8 cellular contexts compared by ENCODE assay signal in the genomic region with DNA sequence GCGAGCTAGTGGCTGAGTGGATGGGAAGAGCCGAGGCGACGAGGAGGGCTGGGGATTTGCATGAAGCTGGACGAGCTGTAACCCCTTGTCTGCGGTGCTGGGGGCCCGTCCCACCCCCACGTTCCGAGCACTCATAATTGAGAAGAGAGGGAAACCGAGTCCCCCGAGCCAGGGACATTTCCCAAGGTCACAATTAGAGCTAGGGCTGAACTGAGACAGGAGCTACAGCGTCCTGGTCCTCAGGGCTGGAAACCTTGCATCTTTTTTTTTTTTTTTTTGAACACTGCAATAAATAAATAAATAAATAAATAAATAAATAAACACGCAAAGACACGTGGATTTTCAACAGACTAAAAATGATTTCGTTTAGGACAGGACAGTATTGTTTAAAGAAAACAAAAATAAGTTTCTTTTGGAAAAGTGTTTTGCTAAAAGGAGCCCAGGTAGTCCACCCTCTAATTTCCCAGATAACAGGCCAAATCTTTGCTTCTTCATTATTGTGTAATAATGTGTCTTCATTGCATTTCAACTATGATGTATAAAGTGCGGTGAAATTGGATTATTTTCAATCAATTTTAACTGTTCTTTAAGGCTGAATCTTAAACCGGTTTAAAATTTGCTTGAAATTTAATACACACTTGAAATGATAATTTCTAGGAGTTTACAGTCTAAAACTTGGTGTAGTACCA. TPM values are rescaled to one million over a fixed set of nuclear protein-coding genes. Genes with fewer than 3 reads are reported as not detected.
DNase-seq lines count a peak whose midpoint lies in the region; ATAC-seq, FAIRE-seq and TF ChIP-seq lines count a peak whose summit lies in the region.

No MANE protein-coding gene starts in this region.

- H3K4me3 Mint-ChIP-seq in activated naive CD8-positive, alpha-beta T cell treated with anti-CD3 and anti-CD28 coated beads, Interleukin-2, amount 10 ng/mL, durations not matched to agents 7 days and 5 days, result peak overlapping the region; percentile 99

- H3K4me1 Mint-ChIP-seq in activated naive CD8-positive, alpha-beta T cell treated with anti-CD3 and anti-CD28 coated beads, Interleukin-2, amount 10 ng/mL, durations not matched to agents 7 days and 5 days, result peaks cover 9% of the 10 kb centered on the region

- H3K36me3 ChIP-seq in HEK293 (ENCODE audit: control insufficient read depth in 2 of 2, insufficient read depth in 1 of 2, low read length in 2 of 2), result peaks cover 0 to 2% of the 10 kb centered on the region in 2 experiments; a peak in 1 of 3 replicates

- TF ChIP-seq EP300 in A549 (IDR thresholded peaks at IDR 0.05), result no peak

- ATAC-seq in A549, result no peak; a peak in 1 of 6 replicates
- no peak for ATAC-seq in activated naive CD8-positive, alpha-beta T cell treated with anti-CD3 and anti-CD28 coated beads, Interleukin-2, amount 10 ng/mL, durations not matched to agents 7 days and 5 days (ENCODE audit: low read depth)
- ATAC-seq in stimulated activated naive CD8-positive, alpha-beta T cell treated with anti-CD3 and anti-CD28 coated beads, Interleukin-15, Interleukin-2, amounts not matched to agents 100 U/mL and 50 U/mL, for 24 hours, result no peak
- ATAC-seq in GM19035 (IDR thresholded peaks at IDR 0.05; ENCODE audit: unreplicated experiment), result no peak

- peak overlapping the region; percentile 77 to 85 for H3K27ac ChIP-seq in A549
- H3K27ac ChIP-seq in HEK293 (ENCODE audit: extremely low read depth, low read depth, low read length), result peak overlapping the region; percentile 88

- DNase-seq in A549 (ENCODE audit: low read depth in 1 of 2, low spot score in 1 of 2), result no peak
- DNase-seq in activated naive CD8-positive, alpha-beta T cell treated with anti-CD3 and anti-CD28 coated beads, Interleukin-2, amount 10 ng/mL, durations not matched to agents 7 days and 5 days, result no peak
- peak; percentile 25 for DNase-seq in inferior parietal cortex (ENCODE audit: extremely low spot score)
- DNase-seq in stimulated activated naive CD8-positive, alpha-beta T cell treated with anti-CD3 and anti-CD28 coated beads, Interleukin-15, Interleukin-2, amounts not matched to agents 100 U/mL and 50 U/mL, for 24 hours, result peak; percentile 31
- DNase-seq in COR-L47 (lab: John Stamatoyannopoulos, UW), result no peak
- DNase-seq in activated CD8-positive, alpha-beta memory T cell treated with anti-CD3 and anti-CD28 coated beads, Interleukin-2, amount 50 U/mL, for 4 hours, result no peak

- TF ChIP-seq CTCF in A549 (IDR thresholded peaks at IDR 0.05) (no peak), HEK293 (tag by site-specific recombination; IDR thresholded peaks at IDR 0.05) (peak; percentile 32; the same call in 1 of the 2 replicates)

- no peaks in the 10 kb centered on the region for H3K36me3 Mint-ChIP-seq in activated naive CD8-positive, alpha-beta T cell treated with anti-CD3 and anti-CD28 coated beads, Interleukin-2, amount 10 ng/mL, durations not matched to agents 7 days and 5 days

- H3K9me3 ChIP-seq in A549 (no peaks in the 10 kb centered on the region), HEK293 (ENCODE audit: control insufficient read depth, insufficient read depth, low read depth, low read length) (no peaks in the 10 kb centered on the region)

- H3K4me3 ChIP-seq in A549 (peak overlapping the region; percentile 76), HEK293 (ENCODE audit: low read depth, low read length) (peak overlapping the region; percentile 75)

- TF ChIP-seq POLR2A in A549 (IDR thresholded peaks at IDR 0.05; ENCODE audit: low read length), result no peak

- no peaks in the 10 kb centered on the region for H3K9me3 Mint-ChIP-seq in activated naive CD8-positive, alpha-beta T cell treated with anti-CD3 and anti-CD28 coated beads, Interleukin-2, amount 10 ng/mL, durations not matched to agents 7 days and 5 days

- H3K27ac Mint-ChIP-seq in activated naive CD8-positive, alpha-beta T cell treated with anti-CD3 and anti-CD28 coated beads, Interleukin-2, amount 10 ng/mL, durations not matched to agents 7 days and 5 days, result peak overlapping the region; percentile 86

- FAIRE-seq in A549 (lab: Jason Lieb, UNC), result no peak

- H3K4me1 ChIP-seq in A549 (peaks cover 15% of the 10 kb centered on the region), HEK293 (ENCODE audit: control insufficient read depth, insufficient read depth, low read length) (no peaks in the 10 kb centered on the region)

- no peaks in the 10 kb centered on the region for H3K27me3 Mint-ChIP-seq in activated naive CD8-positive, alpha-beta T cell treated with anti-CD3 and anti-CD28 coated beads, Interleukin-2, amount 10 ng/mL, durations not matched to agents 7 days and 5 days

- TF ChIP-seq RAD21 in A549 (conservative IDR thresholded peaks at IDR 0.05 in 1 of 2, IDR thresholded peaks at IDR 0.05 in 1 of 2), result no peak

- peak overlapping the region; percentile 84 for H3K4me2 ChIP-seq in A549

- 15% methylated on average over 17 of the region's 17 CpGs for WGBS in A549 (ENCODE audit: missing lambda C conversion rate)

- CTCF ChIA-PET in A549 (lab: Yijun Ruan, JAX) (interaction anchor here (0.5 to 2.6 kb wide), 5 partner anchors 9 to 858 kb away, joined by 3 to 13 read pairs (median 4); no protein-coding TSS in a partner anchor), HEK293 (lab: Yijun Ruan, JAX) (interaction anchor here (0.7 to 2.5 kb wide), 2 partner anchors 29 to 89 kb away, joined by 3 to 11 read pairs; no protein-coding TSS in a partner anchor)

- POLR2A ChIA-PET in A549 (lab: Yijun Ruan, JAX) (interaction anchor here (0.6 to 3.4 kb wide), 4 partner anchors 11 to 219 kb away, joined by 4 to 28 read pairs (median 7); a partner anchor contains a TSS), HEK293 (lab: Yijun Ruan, JAX) (interaction anchor here (0.7 to 2.3 kb wide), 5 partner anchors 8 to 66 kb away, joined by 3 to 20 read pairs (median 5); a partner anchor contains a TSS)
- POLR2A ChIA-PET in activated naive CD8-positive, alpha-beta T cell treated with anti-CD3 and anti-CD28 coated beads, Interleukin-2, amount 10 ng/mL, durations not matched to agents 7 days and 5 days (lab: Charles Lee), result interaction anchor here (2.0 kb wide), 1 partner anchor 10 kb away, joined by 24 read pairs; a partner anchor contains a TSS

TF ChIP-seq in A549, 52 proteins besides CTCF, POLR2A, EP300 and RAD21 (continues in another document):
- TF ChIP-seq MYC (IDR thresholded peaks at IDR 0.05; ENCODE audit: borderline replicate concordance, low read length) (no peak), ZFP36 (IDR thresholded peaks at IDR 0.05; ENCODE audit: borderline replicate concordance, partially characterized antibody) (no peak), RARB (CRISPR knock-in tag; IDR thresholded peaks at IDR 0.05) (no peak), CHD2 (IDR thresholded peaks at IDR 0.05; ENCODE audit: low read length, partially characterized antibody) (no peak), NFE2L2 (conservative IDR thresholded peaks at IDR 0.05; ENCODE audit: low read length) (no peak), HEYL (CRISPR knock-in tag; IDR thresholded peaks at IDR 0.05) (no peak), PHF8 (IDR thresholded peaks at IDR 0.05; ENCODE audit: borderline replicate concordance, low read depth) (no peak), FOSL2 (IDR thresholded peaks at IDR 0.05) (no peak), FOSL2 (CRISPR knock-in tag; IDR thresholded peaks at IDR 0.05) (no peak), ZC3H11A (IDR thresholded peaks at IDR 0.05) (peak; percentile 73), HDAC2 (IDR thresholded peaks at IDR 0.05) (no peak)

TF ChIP-seq in HEK293, 187 proteins besides CTCF, POLR2A, EP300 and RAD21 (continues in another document):
- TF ChIP-seq, protein P1, sequence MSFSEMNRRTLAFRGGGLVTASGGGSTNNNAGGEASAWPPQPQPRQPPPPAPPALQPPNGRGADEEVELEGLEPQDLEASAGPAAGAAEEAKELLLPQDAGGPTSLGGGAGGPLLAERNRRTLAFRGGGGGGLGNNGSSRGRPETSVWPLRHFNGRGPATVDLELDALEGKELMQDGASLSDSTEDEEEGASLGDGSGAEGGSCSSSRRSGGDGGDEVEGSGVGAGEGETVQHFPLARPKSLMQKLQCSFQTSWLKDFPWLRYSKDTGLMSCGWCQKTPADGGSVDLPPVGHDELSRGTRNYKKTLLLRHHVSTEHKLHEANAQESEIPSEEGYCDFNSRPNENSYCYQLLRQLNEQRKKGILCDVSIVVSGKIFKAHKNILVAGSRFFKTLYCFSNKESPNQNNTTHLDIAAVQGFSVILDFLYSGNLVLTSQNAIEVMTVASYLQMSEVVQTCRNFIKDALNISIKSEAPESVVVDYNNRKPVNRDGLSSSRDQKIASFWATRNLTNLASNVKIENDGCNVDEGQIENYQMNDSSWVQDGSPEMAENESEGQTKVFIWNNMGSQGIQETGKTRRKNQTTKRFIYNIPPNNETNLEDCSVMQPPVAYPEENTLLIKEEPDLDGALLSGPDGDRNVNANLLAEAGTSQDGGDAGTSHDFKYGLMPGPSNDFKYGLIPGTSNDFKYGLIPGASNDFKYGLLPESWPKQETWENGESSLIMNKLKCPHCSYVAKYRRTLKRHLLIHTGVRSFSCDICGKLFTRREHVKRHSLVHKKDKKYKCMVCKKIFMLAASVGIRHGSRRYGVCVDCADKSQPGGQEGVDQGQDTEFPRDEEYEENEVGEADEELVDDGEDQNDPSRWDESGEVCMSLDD (tag by site-specific recombination; IDR thresholded peaks at IDR 0.05), result 0 out of 2 replicates have a peak, but pooled peaks have one; percentile 15
- TF ChIP-seq ZXDB (tag by site-specific recombination; IDR thresholded peaks at IDR 0.05), result no peak

RNA-seq across cellular contexts. Expression of a gene that starts 1.0 kb away (rescaled TPM):
- 6.4 and 6.7 TPM in 2 replicates for polyA plus RNA-seq in A549 (2011; rRNA removed)
- 0.45 and 0.47 TPM in 2 replicates for polyA plus RNA-seq in A549 (2012; cell fraction: cytosol; rRNA removed)
- polyA plus RNA-seq in A549 (2012; cell fraction: nucleus; rRNA removed), result 0.32 and 0.35 TPM in 2 replicates
- 1.5 to 2.4 TPM (median 2.3 TPM) in 3 replicates for polyA plus RNA-seq in A549 (2017; fragmentation: RNase III; extraction: RNeasy Plus Mini Kit Qiagen cat#74134 plus additional on column Dnase treatment)
- polyA minus RNA-seq in A549 (2011; rRNA and poly(A)+ RNA removed), result 2.4 and 4.5 TPM in 2 replicates
- 1 to 10 TPM; 2.7 to 3.5 TPM for total RNA-seq in activated naive CD8-positive, alpha-beta T cell treated with anti-CD3 and anti-CD28 coated beads, Interleukin-2, amount 10 ng/mL, durations not matched to agents 7 days and 5 days

RNA-seq across cellular contexts. Expression of a gene that starts 11.5 kb away (rescaled TPM):
- 27.3 and 30.6 TPM in 2 replicates for polyA plus RNA-seq in A549 (2011; rRNA removed)
- 9.0 and 12.0 TPM in 2 replicates for polyA plus RNA-seq in A549 (2012; cell fraction: cytosol; rRNA removed)
- polyA plus RNA-seq in A549 (2012; cell fraction: nucleus; rRNA removed), result 12.9 and 16.4 TPM in 2 replicates
- 20.1 to 21.3 TPM (median 20.9 TPM) in 3 replicates for polyA plus RNA-seq in A549 (2017; fragmentation: RNase III; extraction: RNeasy Plus Mini Kit Qiagen cat#74134 plus additional on column Dnase treatment)
- polyA minus RNA-seq in A549 (2011; rRNA and poly(A)+ RNA removed), result 22.9 and 24.3 TPM in 2 replicates
- total RNA-seq in activated naive CD8-positive, alpha-beta T cell treated with anti-CD3 and anti-CD28 coated beads, Interleukin-2, amount 10 ng/mL, durations not matched to agents 7 days and 5 days, result 10 to 100 TPM; 15.8 to 16.3 TPM

Comparison
In these comparisons a context has a peak if more than half of its experiments do, and no peak if none do; other contexts are left out.
1. DNase-seq: peak in inferior parietal cortex (single experiment) and stimulated activated naive CD8-positive, alpha-beta T cell treated with anti-CD3 and anti-CD28 coated beads, Interleukin-15, Interleukin-2, amounts not matched to agents 100 U/mL and 50 U/mL, for 24 hours (single experiment); none in A549 (0 of 2), activated naive CD8-positive, alpha-beta T cell treated with anti-CD3 and anti-CD28 coated beads, Interleukin-2, amount 10 ng/mL, durations not matched to agents 7 days and 5 days (single experiment), COR-L47 (single experiment) and activated CD8-positive, alpha-beta memory T cell treated with anti-CD3 and anti-CD28 coated beads, Interleukin-2, amount 50 U/mL, for 4 hours (single experiment).